1 cellular context compared by ENCODE assay signal in the genomic region with DNA sequence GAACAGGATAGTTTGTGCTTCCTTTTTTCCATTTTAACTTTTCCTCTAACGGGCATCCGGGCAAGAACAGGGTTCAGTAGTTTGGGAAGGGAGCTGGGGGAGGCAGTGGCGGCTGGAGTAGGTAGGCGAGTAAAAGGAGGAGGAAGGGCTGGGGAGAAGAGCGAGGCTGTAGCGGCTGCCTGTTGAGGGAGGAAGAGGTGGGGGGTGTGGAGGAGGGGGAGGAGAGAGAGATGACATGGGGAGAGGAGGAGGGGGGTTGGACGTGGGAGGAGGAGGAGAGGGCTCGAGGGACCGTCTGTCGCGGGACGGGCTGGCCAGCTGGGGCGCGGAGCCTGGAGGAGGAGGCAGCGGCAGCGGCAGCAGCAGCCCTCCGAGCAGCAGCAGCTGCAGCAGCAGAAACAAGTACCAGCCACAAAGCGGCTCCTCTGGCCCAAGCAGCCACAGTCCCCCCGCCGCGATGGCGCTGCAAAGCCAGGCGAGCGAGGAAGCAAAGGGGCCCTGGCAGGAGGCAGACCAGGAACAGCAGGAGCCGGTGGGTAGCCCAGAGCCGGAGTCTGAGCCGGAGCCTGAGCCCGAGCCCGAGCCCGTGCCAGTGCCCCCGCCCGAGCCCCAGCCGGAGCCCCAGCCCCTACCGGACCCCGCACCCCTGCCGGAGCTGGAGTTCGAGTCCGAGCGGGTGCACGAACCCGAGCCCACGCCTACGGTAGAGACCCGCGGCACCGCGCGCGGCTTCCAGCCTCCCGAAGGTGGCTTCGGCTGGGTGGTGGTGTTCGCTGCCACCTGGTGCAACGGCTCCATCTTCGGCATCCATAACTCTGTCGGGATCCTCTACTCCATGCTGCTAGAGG.
A peak's percentile ranks its signal among the peaks of the same experiment; 100 is the strongest.
TF ChIP-seq lines count a peak whose summit lies in the region.

Gene SLC16A2, plus strand, starts transcription at position 313 of the 848 bp plus-strand sequence. Its CDS starts 145 bp downstream, at position 458.

TF ChIP-seq in HEK293, 187 proteins besides CTCF, POLR2A, EP300 and RAD21 (continued from another document and continues in another):
- TF ChIP-seq ZNF341 (tag by site-specific recombination; IDR thresholded peaks at IDR 0.05; ENCODE audit: low read depth) (peak; percentile 97), ZNF549 (tag by site-specific recombination; IDR thresholded peaks at IDR 0.05) (no peak), ZNF350 (tag by site-specific recombination; IDR thresholded peaks at IDR 0.05) (no peak), ZNF335 (tag by site-specific recombination; conservative IDR thresholded peaks at IDR 0.05) (peak; percentile 81), ZBTB17 (tag by site-specific recombination; IDR thresholded peaks at IDR 0.05) (peak; percentile 54), IKZF3 (tag by site-specific recombination; IDR thresholded peaks at IDR 0.05) (no peak), ZNF48 (tag by site-specific recombination; IDR thresholded peaks at IDR 0.05) (no peak), OVOL3 (tag by site-specific recombination; IDR thresholded peaks at IDR 0.05) (no peak), ZNF274 (IDR thresholded peaks at IDR 0.05; ENCODE audit: low read length) (no peak), ZNF274 (tag by site-specific recombination; IDR thresholded peaks at IDR 0.05; ENCODE audit: borderline replicate concordance) (no peak), ZNF148 (tag by site-specific recombination; IDR thresholded peaks at IDR 0.05; ENCODE audit: borderline replicate concordance) (no peak), ZNF394 (tag by site-specific recombination; IDR thresholded peaks at IDR 0.05; ENCODE audit: borderline replicate concordance) (no peak), SCRT1 (tag by site-specific recombination; IDR thresholded peaks at IDR 0.05; ENCODE audit: borderline replicate concordance) (peak; percentile 96), ZNF600 (tag by site-specific recombination; IDR thresholded peaks at IDR 0.05) (peak; percentile 71; the same call in 1 of the 2 replicates), ZNF843 (tag by site-specific recombination; IDR thresholded peaks at IDR 0.05) (peak; percentile 53; the same call in 1 of the 2 replicates), TSHZ1 (tag by site-specific recombination; IDR thresholded peaks at IDR 0.05; ENCODE audit: borderline replicate concordance) (no peak), ZBTB20 (tag by site-specific recombination; IDR thresholded peaks at IDR 0.05) (peak; percentile 75; the same call in 1 of the 2 replicates), ZNF16 (tag by site-specific recombination; IDR thresholded peaks at IDR 0.05; ENCODE audit: low read depth) (no peak), ZNF521 (tag by site-specific recombination; IDR thresholded peaks at IDR 0.05) (no peak), MZF1 (tag by site-specific recombination; IDR thresholded peaks at IDR 0.05; ENCODE audit: borderline replicate concordance) (no peak), ZNF302 (tag by site-specific recombination; IDR thresholded peaks at IDR 0.05; ENCODE audit: low read depth) (no peak), ZNF423 (tag by site-specific recombination; IDR thresholded peaks at IDR 0.05) (peak; percentile 88), ZNF747 (tag by site-specific recombination; IDR thresholded peaks at IDR 0.05) (no peak), ZBTB26 (tag by site-specific recombination; optimal IDR thresholded peaks at IDR 0.05) (peak; percentile 73), OSR2 (tag by site-specific recombination; IDR thresholded peaks at IDR 0.05) (peak; percentile 64; the same call in 1 of the 2 replicates), SALL2 (tag by site-specific recombination; IDR thresholded peaks at IDR 0.05; ENCODE audit: borderline replicate concordance) (no peak), ZNF133 (tag by site-specific recombination; IDR thresholded peaks at IDR 0.05) (0 out of 2 replicates have a peak, but pooled peaks have one; percentile 23), ZNF223 (tag by site-specific recombination; IDR thresholded peaks at IDR 0.05) (no peak), ZNF366 (tag by site-specific recombination; conservative IDR thresholded peaks at IDR 0.05) (peak; percentile 89), KLF16 (tag by site-specific recombination; IDR thresholded peaks at IDR 0.05) (peak; percentile 25; the same call in 1 of the 2 replicates), ZNF37A (tag by site-specific recombination; IDR thresholded peaks at IDR 0.05) (no peak), ZNF426 (tag by site-specific recombination; IDR thresholded peaks at IDR 0.05) (no peak), ZBTB7A (tag by site-specific recombination; IDR thresholded peaks at IDR 0.05; ENCODE audit: low read depth) (no peak), SP7 (tag by site-specific recombination; IDR thresholded peaks at IDR 0.05) (no peak; the same call in 1 of the 2 replicates), ZNF623 (tag by site-specific recombination; IDR thresholded peaks at IDR 0.05) (no peak), ZNF792 (tag by site-specific recombination; IDR thresholded peaks at IDR 0.05) (no peak), ZBTB48 (tag by site-specific recombination; IDR thresholded peaks at IDR 0.05) (peak; percentile 95), ZNF785 (tag by site-specific recombination; IDR thresholded peaks at IDR 0.05) (peak; percentile 81), ZNF248 (tag by site-specific recombination; IDR thresholded peaks at IDR 0.05) (no peak), ZIC2 (tag by site-specific recombination; IDR thresholded peaks at IDR 0.05) (peak; percentile 80), BCL11A (tag by site-specific recombination; IDR thresholded peaks at IDR 0.05; ENCODE audit: low read depth) (peak; percentile 59), ZNF311 (tag by site-specific recombination; IDR thresholded peaks at IDR 0.05; ENCODE audit: borderline replicate concordance) (no peak)
- TF ChIP-seq, protein P1, sequence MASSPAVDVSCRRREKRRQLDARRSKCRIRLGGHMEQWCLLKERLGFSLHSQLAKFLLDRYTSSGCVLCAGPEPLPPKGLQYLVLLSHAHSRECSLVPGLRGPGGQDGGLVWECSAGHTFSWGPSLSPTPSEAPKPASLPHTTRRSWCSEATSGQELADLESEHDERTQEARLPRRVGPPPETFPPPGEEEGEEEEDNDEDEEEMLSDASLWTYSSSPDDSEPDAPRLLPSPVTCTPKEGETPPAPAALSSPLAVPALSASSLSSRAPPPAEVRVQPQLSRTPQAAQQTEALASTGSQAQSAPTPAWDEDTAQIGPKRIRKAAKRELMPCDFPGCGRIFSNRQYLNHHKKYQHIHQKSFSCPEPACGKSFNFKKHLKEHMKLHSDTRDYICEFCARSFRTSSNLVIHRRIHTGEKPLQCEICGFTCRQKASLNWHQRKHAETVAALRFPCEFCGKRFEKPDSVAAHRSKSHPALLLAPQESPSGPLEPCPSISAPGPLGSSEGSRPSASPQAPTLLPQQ (tag by site-specific recombination; IDR thresholded peaks at IDR 0.05): 0 out of 2 replicates have a peak, but pooled peaks have one; percentile 47
- TF ChIP-seq, protein P2, sequence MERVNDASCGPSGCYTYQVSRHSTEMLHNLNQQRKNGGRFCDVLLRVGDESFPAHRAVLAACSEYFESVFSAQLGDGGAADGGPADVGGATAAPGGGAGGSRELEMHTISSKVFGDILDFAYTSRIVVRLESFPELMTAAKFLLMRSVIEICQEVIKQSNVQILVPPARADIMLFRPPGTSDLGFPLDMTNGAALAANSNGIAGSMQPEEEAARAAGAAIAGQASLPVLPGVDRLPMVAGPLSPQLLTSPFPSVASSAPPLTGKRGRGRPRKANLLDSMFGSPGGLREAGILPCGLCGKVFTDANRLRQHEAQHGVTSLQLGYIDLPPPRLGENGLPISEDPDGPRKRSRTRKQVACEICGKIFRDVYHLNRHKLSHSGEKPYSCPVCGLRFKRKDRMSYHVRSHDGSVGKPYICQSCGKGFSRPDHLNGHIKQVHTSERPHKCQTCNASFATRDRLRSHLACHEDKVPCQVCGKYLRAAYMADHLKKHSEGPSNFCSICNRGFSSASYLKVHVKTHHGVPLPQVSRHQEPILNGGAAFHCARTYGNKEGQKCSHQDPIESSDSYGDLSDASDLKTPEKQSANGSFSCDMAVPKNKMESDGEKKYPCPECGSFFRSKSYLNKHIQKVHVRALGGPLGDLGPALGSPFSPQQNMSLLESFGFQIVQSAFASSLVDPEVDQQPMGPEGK (tag by site-specific recombination; IDR thresholded peaks at IDR 0.05): peak; percentile 90
- TF ChIP-seq, protein P3, sequence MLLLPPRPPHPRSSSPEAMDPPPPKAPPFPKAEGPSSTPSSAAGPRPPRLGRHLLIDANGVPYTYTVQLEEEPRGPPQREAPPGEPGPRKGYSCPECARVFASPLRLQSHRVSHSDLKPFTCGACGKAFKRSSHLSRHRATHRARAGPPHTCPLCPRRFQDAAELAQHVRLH (tag by site-specific recombination; IDR thresholded peaks at IDR 0.05): no peak
- TF ChIP-seq, protein P4, sequence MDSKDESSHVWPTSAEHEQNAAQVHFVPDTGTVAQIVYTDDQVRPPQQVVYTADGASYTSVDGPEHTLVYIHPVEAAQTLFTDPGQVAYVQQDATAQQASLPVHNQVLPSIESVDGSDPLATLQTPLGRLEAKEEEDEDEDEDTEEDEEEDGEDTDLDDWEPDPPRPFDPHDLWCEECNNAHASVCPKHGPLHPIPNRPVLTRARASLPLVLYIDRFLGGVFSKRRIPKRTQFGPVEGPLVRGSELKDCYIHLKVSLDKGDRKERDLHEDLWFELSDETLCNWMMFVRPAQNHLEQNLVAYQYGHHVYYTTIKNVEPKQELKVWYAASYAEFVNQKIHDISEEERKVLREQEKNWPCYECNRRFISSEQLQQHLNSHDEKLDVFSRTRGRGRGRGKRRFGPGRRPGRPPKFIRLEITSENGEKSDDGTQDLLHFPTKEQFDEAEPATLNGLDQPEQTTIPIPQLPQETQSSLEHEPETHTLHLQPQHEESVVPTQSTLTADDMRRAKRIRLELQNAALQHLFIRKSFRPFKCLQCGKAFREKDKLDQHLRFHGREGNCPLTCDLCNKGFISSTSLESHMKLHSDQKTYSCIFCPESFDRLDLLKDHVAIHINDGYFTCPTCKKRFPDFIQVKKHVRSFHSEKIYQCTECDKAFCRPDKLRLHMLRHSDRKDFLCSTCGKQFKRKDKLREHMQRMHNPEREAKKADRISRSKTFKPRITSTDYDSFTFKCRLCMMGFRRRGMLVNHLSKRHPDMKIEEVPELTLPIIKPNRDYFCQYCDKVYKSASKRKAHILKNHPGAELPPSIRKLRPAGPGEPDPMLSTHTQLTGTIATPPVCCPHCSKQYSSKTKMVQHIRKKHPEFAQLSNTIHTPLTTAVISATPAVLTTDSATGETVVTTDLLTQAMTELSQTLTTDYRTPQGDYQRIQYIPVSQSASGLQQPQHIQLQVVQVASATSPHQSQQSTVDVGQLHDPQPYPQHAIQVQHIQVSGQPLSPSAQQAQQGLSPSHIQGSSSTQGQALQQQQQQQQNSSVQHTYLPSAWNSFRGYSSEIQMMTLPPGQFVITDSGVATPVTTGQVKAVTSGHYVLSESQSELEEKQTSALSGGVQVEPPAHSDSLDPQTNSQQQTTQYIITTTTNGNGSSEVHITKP (tag by site-specific recombination; IDR thresholded peaks at IDR 0.05): peak; percentile 43; the same call in 1 of the 2 replicates
- TF ChIP-seq, protein P5, sequence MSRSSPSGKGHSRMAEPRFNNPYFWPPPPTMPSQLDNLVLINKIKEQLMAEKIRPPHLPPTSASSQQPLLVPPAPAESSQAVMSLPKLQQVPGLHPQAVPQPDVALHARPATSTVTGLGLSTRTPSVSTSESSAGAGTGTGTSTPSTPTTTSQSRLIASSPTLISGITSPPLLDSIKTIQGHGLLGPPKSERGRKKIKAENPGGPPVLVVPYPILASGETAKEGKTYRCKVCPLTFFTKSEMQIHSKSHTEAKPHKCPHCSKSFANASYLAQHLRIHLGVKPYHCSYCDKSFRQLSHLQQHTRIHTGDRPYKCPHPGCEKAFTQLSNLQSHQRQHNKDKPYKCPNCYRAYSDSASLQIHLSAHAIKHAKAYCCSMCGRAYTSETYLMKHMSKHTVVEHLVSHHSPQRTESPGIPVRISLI (tag by site-specific recombination; IDR thresholded peaks at IDR 0.05): no peak
